8 cellular contexts compared by ENCODE assay signal in the genomic region with DNA sequence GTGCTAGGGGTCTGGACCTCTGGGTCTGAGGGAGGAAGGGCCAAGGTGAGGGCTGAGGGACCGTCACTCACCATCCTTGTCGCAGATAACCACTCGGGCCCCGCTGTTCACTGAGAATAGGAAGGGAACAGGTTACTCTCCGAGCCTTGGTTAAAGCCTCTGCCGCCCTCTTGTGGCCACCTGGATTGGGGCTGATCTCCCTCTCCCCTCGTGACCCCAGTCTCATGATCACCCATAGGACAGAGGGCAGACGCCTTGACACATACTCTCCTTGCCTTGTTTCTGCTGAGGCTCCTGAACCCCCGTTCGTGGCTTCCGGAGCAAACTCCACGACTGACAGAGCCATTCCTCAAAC. TPM values are rescaled to one million over a fixed set of nuclear protein-coding genes. Genes with fewer than 3 reads are reported as not detected.
A peak's percentile ranks its signal among the peaks of the same experiment; 100 is the strongest.
DNase-seq lines count a peak whose midpoint lies in the region; ATAC-seq and TF ChIP-seq lines count a peak whose summit lies in the region.

No MANE protein-coding gene starts in this region.

- peak overlapping the region; percentile 41 for H3K27ac Mint-ChIP-seq in activated CD4-positive, alpha-beta memory T cell treated with anti-CD3 and anti-CD28 coated beads, Interleukin-2, amount 10 ng/mL, durations not matched to agents 7 days and 5 days

- H3K9me3 ChIP-seq in lung (ENCODE audit: control insufficient read depth in 2 of 2, insufficient read depth in 1 of 2, low read length in 1 of 2), result no peaks in the 10 kb centered on the region

- DNase-seq in A172 (ENCODE audit: low spot score) (peak; percentile 87), HK-2 (ENCODE audit: unreplicated experiment) (peak; percentile 88), NCI-H82 treated with DMSO at 0.1 percent for 48 hours (lab: John Stamatoyannopoulos, UW; ENCODE audit: unreplicated experiment) (peak; percentile 86), lung (ENCODE audit: low spot score) (peak; percentile 92)
- DNase-seq in activated CD4-positive, alpha-beta memory T cell treated with anti-CD3 and anti-CD28 coated beads, Interleukin-2, amount 10 ng/mL, durations not matched to agents 7 days and 5 days, result peak; percentile 94
- peak; percentile 93 for DNase-seq in effector CD4-positive, alpha-beta T cell
- DNase-seq in stimulated activated CD4-positive, alpha-beta T cell treated with anti-CD3 and anti-CD28 coated beads, TNF-alpha, amount 100 ng/mL, for 24 hours (ENCODE audit: low read depth in 3 of 3), result peak; percentile 79 to 94 (median 91)

- 1% methylated on average over 12 of the region's 12 CpGs for WGBS in lung, 2 donors

- no peaks in the 10 kb centered on the region for H3K36me3 Mint-ChIP-seq in activated CD4-positive, alpha-beta memory T cell treated with anti-CD3 and anti-CD28 coated beads, Interleukin-2, amount 10 ng/mL, durations not matched to agents 7 days and 5 days (ENCODE audit: low read depth)

- H3K27me3 Mint-ChIP-seq in activated CD4-positive, alpha-beta memory T cell treated with anti-CD3 and anti-CD28 coated beads, Interleukin-2, amount 10 ng/mL, durations not matched to agents 7 days and 5 days, result peaks cover 4% of the 10 kb centered on the region

- H3K9me3 Mint-ChIP-seq in activated CD4-positive, alpha-beta memory T cell treated with anti-CD3 and anti-CD28 coated beads, Interleukin-2, amount 10 ng/mL, durations not matched to agents 7 days and 5 days, result no peaks in the 10 kb centered on the region

- H3K27ac ChIP-seq in lung (ENCODE audit: low read depth in 1 of 2, low read length in 1 of 2), result peak overlapping the region; percentile 45 to 80

- POLR2A ChIA-PET in activated CD4-positive, alpha-beta memory T cell treated with anti-CD3 and anti-CD28 coated beads, Interleukin-2, amount 10 ng/mL, durations not matched to agents 7 days and 5 days (lab: Charles Lee), result interaction anchor here (1.2 kb wide), 1 partner anchor 40 kb away, joined by 5 read pairs; no protein-coding TSS in a partner anchor

- H3K4me1 ChIP-seq in lung (ENCODE audit: control insufficient read depth in 2 of 2, insufficient read depth in 2 of 2, low read length in 2 of 2), result no peaks in the 10 kb centered on the region

- H3K4me1 Mint-ChIP-seq in activated CD4-positive, alpha-beta memory T cell treated with anti-CD3 and anti-CD28 coated beads, Interleukin-2, amount 10 ng/mL, durations not matched to agents 7 days and 5 days, result peaks cover 17% of the 10 kb centered on the region

- TF ChIP-seq CTCF in lung (IDR thresholded peaks at IDR 0.05; ENCODE audit: control extremely low read depth, extremely low read depth), result peak; percentile 94

- H3K4me3 ChIP-seq in lung, result peak overlapping the region; percentile 46

- peak; percentile 60 for ATAC-seq in GM18861 (IDR thresholded peaks at IDR 0.05; ENCODE audit: unreplicated experiment)
- ATAC-seq in lung (ENCODE audit: insufficient read depth, low FRiP score), result peak; percentile 83

- peaks cover 0 to 11% of the 10 kb centered on the region in 2 donors for H3K36me3 ChIP-seq in lung (ENCODE audit: control insufficient read depth in 2 of 2, insufficient read depth in 2 of 2, low read length in 2 of 2)

- peak overlapping the region; percentile 65 for H3K4me3 Mint-ChIP-seq in activated CD4-positive, alpha-beta memory T cell treated with anti-CD3 and anti-CD28 coated beads, Interleukin-2, amount 10 ng/mL, durations not matched to agents 7 days and 5 days

- H3K27me3 ChIP-seq in lung (ENCODE audit: control insufficient read depth, insufficient read depth), result no peaks in the 10 kb centered on the region

- CTCF ChIA-PET in activated CD4-positive, alpha-beta memory T cell treated with anti-CD3 and anti-CD28 coated beads, Interleukin-2, amount 10 ng/mL, durations not matched to agents 7 days and 5 days (lab: Charles Lee), result interaction anchor here (0.7 to 2.5 kb wide), 16 partner anchors 8 to 190 kb away, joined by 3 to 30 read pairs (median 4); a partner anchor contains a TSS

RNA-seq across cellular contexts. Expression of a gene that starts 0.6 kb away (rescaled TPM):
- 9.9 and 14.6 TPM in 2 replicates for total RNA-seq in A172 (2014; rRNA removed; shearing (Covaris generic))
- under 1 TPM; 0.50 to 0.63 TPM for total RNA-seq in activated CD4-positive, alpha-beta memory T cell treated with anti-CD3 and anti-CD28 coated beads, Interleukin-2, amount 10 ng/mL, durations not matched to agents 7 days and 5 days
- 10 to 100 TPM; 12.8 to 17.9 TPM for total RNA-seq in lung
- polyA plus RNA-seq in lung, result 10 to 100 TPM in 1 of 2 donors, 1 to 10 TPM in 1; 9.0 to 39.1 TPM

RNA-seq across cellular contexts. Expression of a gene that starts 24.9 kb away (rescaled TPM):
- 29.5 and 36.8 TPM in 2 replicates for total RNA-seq in A172 (2014; rRNA removed; shearing (Covaris generic))
- total RNA-seq in activated CD4-positive, alpha-beta memory T cell treated with anti-CD3 and anti-CD28 coated beads, Interleukin-2, amount 10 ng/mL, durations not matched to agents 7 days and 5 days, result 10 to 100 TPM; 39.8 TPM
- total RNA-seq in lung, result 10 to 100 TPM; 36.5 to 93.7 TPM
- 10 to 100 TPM; 63.9 to 72.7 TPM for polyA plus RNA-seq in lung

RNA-seq across cellular contexts. Expression of a gene that starts 32.7 kb away (rescaled TPM):
- total RNA-seq in A172 (2014; rRNA removed; shearing (Covaris generic)), result 1.9 and 6.9 TPM in 2 replicates
- 1 to 10 TPM; 4.5 to 5.5 TPM for total RNA-seq in activated CD4-positive, alpha-beta memory T cell treated with anti-CD3 and anti-CD28 coated beads, Interleukin-2, amount 10 ng/mL, durations not matched to agents 7 days and 5 days
- 10 to 100 TPM in 1 of 2 donors, 1 to 10 TPM in 1; 8.4 to 57.7 TPM for total RNA-seq in lung
- 10 to 100 TPM; 19.3 to 22.0 TPM for polyA plus RNA-seq in lung

RNA-seq across cellular contexts. Expression of a gene that starts 36.5 kb away (rescaled TPM):
- total RNA-seq in A172 (2014; rRNA removed; shearing (Covaris generic)), result 20.8 and 34.8 TPM in 2 replicates
- 10 to 100 TPM; 77.2 to 81.4 TPM for total RNA-seq in activated CD4-positive, alpha-beta memory T cell treated with anti-CD3 and anti-CD28 coated beads, Interleukin-2, amount 10 ng/mL, durations not matched to agents 7 days and 5 days
- 100 to 1,000 TPM; 101 to 104 TPM for total RNA-seq in lung
- polyA plus RNA-seq in lung, result 100 to 1,000 TPM; 203 to 208 TPM

Comparison
In these comparisons a context has a peak if more than half of its experiments do, and no peak if none do; other contexts are left out.
1. Peak in every context shown above with its lines: DNase-seq, ATAC-seq, H3K4me3 ChIP-seq and H3K27ac ChIP-seq.